ENCODE assay signal across 25 cellular contexts in genomic region chr12:127774828-127775227, GRCh38.
A peak's percentile ranks its signal among the peaks of the same experiment; 100 is the strongest.
DNase-seq lines count a peak whose midpoint lies in the region; TF ChIP-seq lines count a peak whose summit lies in the region.
"Had no signal": no experiment of that assay in that cellular context is flagged by ENCODE, and none has a peak within 500 bp of the region (broad histone marks: within the 10 kb centered on the region; RNA-seq: fewer than 3 reads in every experiment).

No MANE protein-coding gene starts in this region.

- peaks cover 19% of the 10 kb centered on the region for H3K27me3 Mint-ChIP-seq in chondrocyte (ENCODE audit: low read depth)

- H3K4me3 Mint-ChIP-seq in chondrocyte (ENCODE audit: unreplicated experiment), result no peak overlapping the region
- H3K4me3 Mint-ChIP-seq: CD8-positive, alpha-beta T cell; GM23338; HFFc6 had no signal

- no peaks in the 10 kb centered on the region for H3K27me3 ChIP-seq in adipocyte (replicated peaks; ENCODE audit: control insufficient read depth, insufficient read depth, low read length)

- peaks cover 3% of the 10 kb centered on the region for H3K9me3 Mint-ChIP-seq in chondrocyte (ENCODE audit: low read depth)

- DNase-seq in M059J (ENCODE audit: low read depth) (peak; percentile 9), adipocyte (ENCODE audit: low read depth) (peak; percentile 24), fibroblast of mammary gland (ENCODE audit: low read depth) (peak; percentile 3), skeletal muscle cell (ENCODE audit: low read depth) (peak; percentile 8), Ammon's horn (ENCODE audit: low spot score) (no peak), chondrocyte (ENCODE audit: low spot score) (no peak)
- DNase-seq in stimulated activated CD4-positive, alpha-beta T cell treated with anti-CD3 and anti-CD28 coated beads, Interleukin-2, amount 100 ng/mL, for 48 hours, result no peak
- DNase-seq: AML-193; Caco-2; CD8-positive, alpha-beta T cell; GDM1; HFFc6; KBM-7; NCI-H1092; NCI-H1417 treated with DMSO at 0.1 percent for 48 hours; NCI-H1694 treated with DMSO at 0.1 percent for 48 hours; NCI-H2081; NCI-H2227 treated with DMSO at 0.1 percent for 48 hours; NCI-H526 treated with DMSO at 0.1 percent for 48 hours; RPMI8226; SHP77 had no signal

- H3K9ac ChIP-seq in adipocyte (ENCODE audit: low read length), result no peak overlapping the region

- H3K4me3 ChIP-seq in adipocyte (ENCODE audit: low read length) (no peak overlapping the region), fibroblast of mammary gland (ENCODE audit: control insufficient read depth, low read depth, low read length) (no peak overlapping the region), skeletal muscle cell (ENCODE audit: low read depth, low read length) (no peak overlapping the region)
- H3K4me3 ChIP-seq: A549, GM12878, GM23338, HAP-1 had no signal

- H3K4me1 ChIP-seq in adipocyte (ENCODE audit: control insufficient read depth, insufficient read depth, low read length), result no peaks in the 10 kb centered on the region
- H3K4me1 ChIP-seq: A549, Caco-2, HAP-1 had no signal

- H3K4me1 Mint-ChIP-seq in chondrocyte (ENCODE audit: low read depth), result peaks cover 14% of the 10 kb centered on the region
- H3K4me1 Mint-ChIP-seq: GM23338 had no signal

- no peaks in the 10 kb centered on the region for H3K36me3 ChIP-seq in adipocyte (ENCODE audit: control insufficient read depth, insufficient read depth, low read length, severe bottlenecking)
- H3K36me3 ChIP-seq: HAP-1 had no signal

- TF ChIP-seq CTCF in fibroblast of mammary gland (conservative IDR thresholded peaks at IDR 0.05; ENCODE audit: control insufficient read depth, insufficient read depth, low read depth, low read length), result no peak
- TF ChIP-seq CTCF in chondrocyte (IDR thresholded peaks at IDR 0.05), result no peak

- no peak overlapping the region for H3K27ac Mint-ChIP-seq in chondrocyte (ENCODE audit: unreplicated experiment)
- H3K27ac Mint-ChIP-seq: CD8-positive, alpha-beta T cell; GM23338; HFFc6 had no signal

- no peaks in the 10 kb centered on the region for H3K36me3 Mint-ChIP-seq in chondrocyte (ENCODE audit: low read depth)
- H3K36me3 Mint-ChIP-seq: CD8-positive, alpha-beta T cell had no signal

- H3K9me3 ChIP-seq in adipocyte (ENCODE audit: control insufficient read depth, low read length), result peaks cover 5% of the 10 kb centered on the region
- H3K9me3 ChIP-seq: A549, Caco-2, HAP-1 had no signal

Comparison
In these comparisons a context has a peak if more than half of its experiments do, and no peak if none do; other contexts are left out.
1. DNase-seq: peak in M059J (single experiment), adipocyte (single experiment), fibroblast of mammary gland (single experiment) and skeletal muscle cell (single experiment); none in stimulated activated CD4-positive, alpha-beta T cell treated with anti-CD3 and anti-CD28 coated beads, Interleukin-2, amount 100 ng/mL, for 48 hours (0 of 2), Ammon's horn (single experiment) and chondrocyte (single experiment).